ENCODE assay signal across 8 cellular contexts in genomic region chr19:28820289-28820688, GRCh38.
"Had no signal": no experiment of that assay in that cellular context is flagged by ENCODE, and none has a peak within 500 bp of the region (broad histone marks: within the 10 kb centered on the region; RNA-seq: fewer than 3 reads in every experiment).

No MANE protein-coding gene starts in this region.

- H3K4me3 ChIP-seq: GM23248 had no signal

- DNase-seq: GM23248, GOT3, H9, HCEC 1CT, KG1 had no signal

- ATAC-seq: HepG2 had no signal

- H3K27ac ChIP-seq: GM23248, HL-60 had no signal

- H2AFZ ChIP-seq: GM23248 had no signal

- H3K9ac ChIP-seq: GM23248 had no signal

- FAIRE-seq: H54, HepG2 had no signal
